In the genomic region with DNA sequence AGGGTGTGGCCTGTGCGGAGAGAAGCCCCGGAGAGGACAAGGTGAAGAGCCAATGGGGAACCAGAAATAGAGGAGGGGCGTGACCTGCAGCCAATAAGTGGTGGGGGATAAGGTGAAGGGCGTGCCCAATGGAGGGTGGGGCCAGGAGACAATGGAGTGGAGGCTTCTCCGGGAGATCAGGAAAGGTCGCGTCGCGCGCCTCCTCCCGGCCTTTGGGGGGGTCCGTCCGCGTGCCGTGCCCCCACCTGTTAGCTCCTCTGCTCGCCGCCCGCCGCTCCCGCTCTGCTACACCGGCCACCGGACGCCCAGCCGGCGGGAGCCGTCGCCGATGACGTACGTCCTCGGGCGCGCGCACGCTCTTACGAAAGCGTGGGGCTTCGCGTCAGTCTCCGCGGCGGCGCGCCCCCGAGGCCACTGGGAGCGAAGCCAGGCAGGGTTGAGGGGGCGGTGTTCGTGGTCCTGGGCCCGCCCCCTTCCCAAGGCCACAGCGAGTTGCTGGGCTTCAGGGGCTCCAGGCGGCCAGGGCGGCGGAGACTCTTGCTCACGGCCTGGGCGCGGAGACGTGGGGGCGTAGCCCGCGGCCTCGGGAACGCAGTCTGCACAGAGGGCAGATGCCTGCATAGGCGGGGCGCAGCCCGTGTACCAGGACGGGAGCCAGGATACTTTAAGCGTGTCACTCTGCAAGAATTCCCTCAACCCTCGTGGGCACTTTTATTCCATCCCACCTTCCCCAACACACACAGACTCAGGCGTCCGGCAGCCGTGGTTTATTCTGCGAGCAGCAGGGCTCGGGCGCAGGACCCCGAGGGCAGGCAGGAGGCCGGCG, we compare ENCODE assay signal across 8 cellular contexts. TPM values are rescaled to one million over a fixed set of nuclear protein-coding genes. Genes with fewer than 3 reads are reported as not detected.
DNase-seq lines count a peak whose midpoint lies in the region; ATAC-seq and TF ChIP-seq lines count a peak whose summit lies in the region.

MATCAP1 (minus strand) TSS at position 337 of the 826 bp plus-strand sequence. CDS start 3,353 bp downstream, outside the sequence.

- H3K4me1 Mint-ChIP-seq in activated CD4-positive, alpha-beta T cell treated with anti-CD3 and anti-CD28 coated beads, Interleukin-2, amount 10 ng/mL, durations not matched to agents 7 days and 5 days, result peaks cover 25% of the 10 kb centered on the region

- no peaks in the 10 kb centered on the region for H3K36me3 Mint-ChIP-seq in activated CD4-positive, alpha-beta T cell treated with anti-CD3 and anti-CD28 coated beads, Interleukin-2, amount 10 ng/mL, durations not matched to agents 7 days and 5 days (ENCODE audit: low read depth)

- H3K27me3 Mint-ChIP-seq in activated CD4-positive, alpha-beta T cell treated with anti-CD3 and anti-CD28 coated beads, Interleukin-2, amount 10 ng/mL, durations not matched to agents 7 days and 5 days, result peaks cover 7% of the 10 kb centered on the region

- H3K9me3 Mint-ChIP-seq in activated CD4-positive, alpha-beta T cell treated with anti-CD3 and anti-CD28 coated beads, Interleukin-2, amount 10 ng/mL, durations not matched to agents 7 days and 5 days, result no peaks in the 10 kb centered on the region

- H3K27ac ChIP-seq in C4-2B, result peak within 1 kb of the TSS; percentile 91

- ATAC-seq in GM19395 (IDR thresholded peaks at IDR 0.05; ENCODE audit: unreplicated experiment) (peak; percentile 92), HG03558 (IDR thresholded peaks at IDR 0.05; ENCODE audit: extremely low read depth, unreplicated experiment) (peak; percentile 72), left lobe of liver (peak; percentile 85)

- no peak for TF ChIP-seq CTCF in C4-2B (conservative IDR thresholded peaks at IDR 0.05)

- POLR2A ChIA-PET in activated CD4-positive, alpha-beta T cell treated with anti-CD3 and anti-CD28 coated beads, Interleukin-2, amount 10 ng/mL, durations not matched to agents 7 days and 5 days (lab: Charles Lee), result no interaction called here

- H3K27ac Mint-ChIP-seq in activated CD4-positive, alpha-beta T cell treated with anti-CD3 and anti-CD28 coated beads, Interleukin-2, amount 10 ng/mL, durations not matched to agents 7 days and 5 days, result no peak within 1 kb of the TSS

- DNase-seq in NCI-H748 (lab: John Stamatoyannopoulos, UW; ENCODE audit: unreplicated experiment) (peak; percentile 96), cortex of kidney (lab: John Stamatoyannopoulos, UW) (peak; percentile 47), left lobe of liver (ENCODE audit: low spot score) (peak; percentile 94)
- DNase-seq in activated CD4-positive, alpha-beta T cell treated with anti-CD3 and anti-CD28 coated beads, Interleukin-2, amount 10 ng/mL, durations not matched to agents 7 days and 5 days, result peak; percentile 98
- peak; percentile 93 to 95 for DNase-seq in stimulated activated CD4-positive, alpha-beta T cell treated with anti-CD3 and anti-CD28 coated beads, Interleukin-2, amount 100 ng/mL, for 24 hours

- CTCF ChIA-PET in activated CD4-positive, alpha-beta T cell treated with anti-CD3 and anti-CD28 coated beads, Interleukin-2, amount 10 ng/mL, durations not matched to agents 7 days and 5 days (lab: Charles Lee), result interaction anchor here (0.6 to 5.7 kb wide), 10 partner anchors 8 to 219 kb away, joined by 3 to 30 read pairs (median 6); partner anchors contain the start of genes NOL3 and TMEM208

- H3K4me3 Mint-ChIP-seq in activated CD4-positive, alpha-beta T cell treated with anti-CD3 and anti-CD28 coated beads, Interleukin-2, amount 10 ng/mL, durations not matched to agents 7 days and 5 days, result peak within 1 kb of the TSS; percentile 79

RNA-seq across cellular contexts. Expression of gene MATCAP1, which starts in this region (rescaled TPM):
- 10 to 100 TPM; 47.5 to 51.4 TPM for total RNA-seq in activated CD4-positive, alpha-beta T cell treated with anti-CD3 and anti-CD28 coated beads, Interleukin-2, amount 10 ng/mL, durations not matched to agents 7 days and 5 days
- total RNA-seq in left lobe of liver, result 14.9 TPM

Comparison
In these comparisons a context has a peak if more than half of its experiments do, and no peak if none do; other contexts are left out.
1. Peak in every context shown above with its lines: DNase-seq, ATAC-seq and H3K27ac ChIP-seq.
2. DNase-seq: peak in every context shown above with its lines; median percentile 98 in activated CD4-positive, alpha-beta T cell treated with anti-CD3 and anti-CD28 coated beads, Interleukin-2, amount 10 ng/mL, durations not matched to agents 7 days and 5 days; 96 in NCI-H748; 94 in left lobe of liver; 94 in stimulated activated CD4-positive, alpha-beta T cell treated with anti-CD3 and anti-CD28 coated beads, Interleukin-2, amount 100 ng/mL, for 24 hours; 47 in cortex of kidney.